Comparison of ENCODE assay signal across 8 cellular contexts in genomic region chr15:89112341-89112971, GRCh38. TPM values are rescaled to one million over a fixed set of nuclear protein-coding genes. Genes with fewer than 3 reads are reported as not detected.
A peak's percentile ranks its signal among the peaks of the same experiment; 100 is the strongest.
DNase-seq lines count a peak whose midpoint lies in the region; ATAC-seq and TF ChIP-seq lines count a peak whose summit lies in the region.

No MANE protein-coding gene starts in this region.

- H3K36me3 Mint-ChIP-seq in progenitor cell of endocrine pancreas (ENCODE audit: insufficient read depth), result peaks cover 6% of the 10 kb centered on the region

- H3K4me1 Mint-ChIP-seq in progenitor cell of endocrine pancreas (ENCODE audit: low read depth), result peaks cover 49% of the 10 kb centered on the region

- ATAC-seq in GM19467 (IDR thresholded peaks at IDR 0.05; ENCODE audit: unreplicated experiment), result peak; percentile 83
- ATAC-seq in HG03521 (IDR thresholded peaks at IDR 0.05; ENCODE audit: unreplicated experiment), result peak; percentile 95

- peak; percentile 55 for DNase-seq in COLO829 (ENCODE audit: low spot score)
- DNase-seq in coronary artery (ENCODE audit: low spot score), result no peak
- DNase-seq in progenitor cell of endocrine pancreas (ENCODE audit: low spot score, unreplicated experiment), result no peak
- DNase-seq in NCI-H82 (lab: John Stamatoyannopoulos, UW), result no peak
- DNase-seq in dedifferentiated amniotic fluid mesenchymal stem cell (ENCODE audit: extremely low spot score), result no peak
- no peak for DNase-seq in COR-L47 (lab: John Stamatoyannopoulos, UW)

- peak overlapping the region; percentile 45 for H3K27ac Mint-ChIP-seq in progenitor cell of endocrine pancreas

- no peak for TF ChIP-seq CTCF in coronary artery (IDR thresholded peaks at IDR 0.05)
- no peak for TF ChIP-seq CTCF in progenitor cell of endocrine pancreas (IDR thresholded peaks at IDR 0.05; ENCODE audit: unreplicated experiment)

- no peaks in the 10 kb centered on the region for H3K27me3 Mint-ChIP-seq in progenitor cell of endocrine pancreas

- no peaks in the 10 kb centered on the region for H3K9me3 Mint-ChIP-seq in progenitor cell of endocrine pancreas (ENCODE audit: low read depth)

- H3K27ac ChIP-seq in coronary artery, result peak overlapping the region; percentile 63 to 86

- no peak overlapping the region for H3K4me3 Mint-ChIP-seq in progenitor cell of endocrine pancreas (ENCODE audit: low read depth)

- H3K4me3 ChIP-seq in coronary artery, result no peak overlapping the region

RNA-seq across cellular contexts. Expression of gene ABHD2, which starts 24.2 kb away (rescaled TPM):
- 53.1 and 54.4 TPM in 2 replicates for total RNA-seq in progenitor cell of endocrine pancreas
